Comparison of ENCODE assay signal across 8 cellular contexts in genomic region chr17:74430706-74431567, GRCh38. TPM values are rescaled to one million over a fixed set of nuclear protein-coding genes. Genes with fewer than 3 reads are reported as not detected.
DNase-seq lines count a peak whose midpoint lies in the region; ATAC-seq and TF ChIP-seq lines count a peak whose summit lies in the region.

No MANE protein-coding gene starts in this region.

- peaks cover 4% of the 10 kb centered on the region for H3K36me3 Mint-ChIP-seq in T-helper 17 cell (ENCODE audit: low read depth)
- no peaks in the 10 kb centered on the region for H3K36me3 Mint-ChIP-seq in naive thymus-derived CD4-positive, alpha-beta T cell

- H3K9me3 ChIP-seq in BLaER1 (0 out of 2 replicates have a peak, but pooled peaks cover 3% of the 10 kb centered on the region), T-helper 17 cell (ENCODE audit: control insufficient read depth, low read length, poor library complexity, severe bottlenecking) (no peaks in the 10 kb centered on the region), Karpas-422 (ENCODE audit: low read length) (no peaks in the 10 kb centered on the region)
- no peaks in the 10 kb centered on the region for H3K9me3 ChIP-seq in naive thymus-derived CD4-positive, alpha-beta T cell (ENCODE audit: control insufficient read depth in 2 of 3, low read length in 3 of 3)

- H3K9me2 ChIP-seq in Karpas-422 (replicated peaks; ENCODE audit: insufficient read depth, low read length) = no peaks in the 10 kb centered on the region

- H3K9ac ChIP-seq in BLaER1 = peak overlapping the region; percentile 67
- H3K9ac ChIP-seq in Karpas-422 (ENCODE audit: low read length) = no peak overlapping the region

- no peak for ATAC-seq in T-helper 17 cell
- ATAC-seq in naive thymus-derived CD4-positive, alpha-beta T cell = peak; percentile 41
- ATAC-seq in HG03469 (IDR thresholded peaks at IDR 0.05; ENCODE audit: unreplicated experiment) = no peak

- DNase-seq in LNCaP clone FGC (ENCODE audit: low read depth) (no peak), T-helper 17 cell (no peak), fibroblast of pulmonary artery (ENCODE audit: low read depth) (peak; percentile 88), Karpas-422 (no peak)
- peak in 1 of 9 donors; percentile 37 for DNase-seq in naive thymus-derived CD4-positive, alpha-beta T cell

- peaks cover 3% of the 10 kb centered on the region for H3K4me1 Mint-ChIP-seq in T-helper 17 cell
- peaks cover 0 to 18% (median 5%) of the 10 kb centered on the region in 7 donors for H3K4me1 Mint-ChIP-seq in naive thymus-derived CD4-positive, alpha-beta T cell

- peaks cover 0 to 4% (median 0%) of the 10 kb centered on the region in 11 donors for H3K9me3 Mint-ChIP-seq in naive thymus-derived CD4-positive, alpha-beta T cell

- no peak overlapping the region for H3K27ac Mint-ChIP-seq in T-helper 17 cell
- H3K27ac Mint-ChIP-seq in naive thymus-derived CD4-positive, alpha-beta T cell = peak overlapping the region in 1 of 9 donors; percentile 29

- TF ChIP-seq CTCF in LNCaP clone FGC (IDR thresholded peaks at IDR 0.05; ENCODE audit: control insufficient read depth, extremely low read depth, insufficient read depth) (no peak), fibroblast of pulmonary artery (IDR thresholded peaks at IDR 0.05; ENCODE audit: low read length, missing control alignments) (no peak)

- peak overlapping the region; percentile 59 for H3K27ac ChIP-seq in BLaER1
- no peak overlapping the region for H3K27ac ChIP-seq in naive thymus-derived CD4-positive, alpha-beta T cell (ENCODE audit: low read depth, low read length)
- no peak overlapping the region for H3K27ac ChIP-seq in Karpas-422 (ENCODE audit: low read length)

- peaks cover 43% of the 10 kb centered on the region for H3K27me3 Mint-ChIP-seq in T-helper 17 cell
- peaks cover 27 to 79% (median 48%) of the 10 kb centered on the region in 5 donors for H3K27me3 Mint-ChIP-seq in naive thymus-derived CD4-positive, alpha-beta T cell

- H3K27me3 ChIP-seq in BLaER1 (peaks cover 47% of the 10 kb centered on the region), Karpas-422 (ENCODE audit: low read length) (no peaks in the 10 kb centered on the region)
- peaks cover 5 to 13% of the 10 kb centered on the region in 2 donors for H3K27me3 ChIP-seq in naive thymus-derived CD4-positive, alpha-beta T cell (ENCODE audit: control insufficient read depth in 2 of 2, insufficient read depth in 2 of 2, low read length in 2 of 2)

- H3K4me3 Mint-ChIP-seq in T-helper 17 cell = peak overlapping the region; percentile 69
- H3K4me3 Mint-ChIP-seq in naive thymus-derived CD4-positive, alpha-beta T cell = peak overlapping the region in 8 of 10 donors; percentile 7 to 77 (median 61)

- intact Hi-C loops in naive thymus-derived CD4-positive, alpha-beta T cell (cut with micrococcal nuclease) = loop anchor here in 1 of 2 donors (10.0 kb wide), 1 partner anchor 64 kb away; no protein-coding TSS in a partner anchor

- peak overlapping the region; percentile 100 for H3K4me2 ChIP-seq in BLaER1
- no peak overlapping the region for H3K4me2 ChIP-seq in Karpas-422 (ENCODE audit: low read depth, low read length, poor library complexity, severe bottlenecking)

- H3K36me3 ChIP-seq in BLaER1 (no peaks in the 10 kb centered on the region), Karpas-422 (ENCODE audit: insufficient read depth, low read length) (no peaks in the 10 kb centered on the region)
- no peaks in the 10 kb centered on the region for H3K36me3 ChIP-seq in naive thymus-derived CD4-positive, alpha-beta T cell (ENCODE audit: control insufficient read depth in 2 of 3, insufficient read depth in 3 of 3, low read length in 3 of 3)

- TF ChIP-seq POLR2A in GM18951 (IDR thresholded peaks at IDR 0.05; ENCODE audit: extremely low read depth, insufficient read depth, insufficient read length) = peak; percentile 27

- in situ Hi-C loops in GM18951 (cut with MboI; ENCODE audit: low sequenced_read_pairs, unreplicated experiment) = no loop called here

- CTCF ChIA-PET in naive thymus-derived CD4-positive, alpha-beta T cell (lab: Charles Lee) = no interaction called here

- H3K79me2 ChIP-seq in Karpas-422 (ENCODE audit: low read length) = no peaks in the 10 kb centered on the region

- POLR2A ChIA-PET in naive thymus-derived CD4-positive, alpha-beta T cell (lab: Charles Lee) = no interaction called here

- no peak overlapping the region for H2AFZ ChIP-seq in Karpas-422 (ENCODE audit: low read length)

- H3K4me1 ChIP-seq in BLaER1 = peaks cover 75% of the 10 kb centered on the region
- H3K4me1 ChIP-seq in naive thymus-derived CD4-positive, alpha-beta T cell (ENCODE audit: control insufficient read depth in 2 of 2, insufficient read depth in 2 of 2, low read length in 2 of 2) = peaks cover 0 to 6% of the 10 kb centered on the region in 2 donors
- H3K4me1 ChIP-seq in Karpas-422 (ENCODE audit: low read length) = no peaks in the 10 kb centered on the region

- H4K20me1 ChIP-seq in BLaER1 (peaks cover 6% of the 10 kb centered on the region; the same call in 1 of the 2 replicates), Karpas-422 (ENCODE audit: insufficient read depth, low read depth, low read length) (no peaks in the 10 kb centered on the region)

- H3K4me3 ChIP-seq in BLaER1 = peak overlapping the region; percentile 67
- peak overlapping the region; percentile 65 for H3K4me3 ChIP-seq in LNCaP clone FGC (ENCODE audit: low read depth, low read length)
- peak overlapping the region; percentile 59 for H3K4me3 ChIP-seq in fibroblast of pulmonary artery (replicated peaks; ENCODE audit: low read depth, low read length)
- H3K4me3 ChIP-seq in naive thymus-derived CD4-positive, alpha-beta T cell (ENCODE audit: low read length) = no peak overlapping the region
- no peak overlapping the region for H3K4me3 ChIP-seq in Karpas-422 (ENCODE audit: low read length)

RNA-seq across cellular contexts. Expression of gene GPRC5C, which starts 1.0 kb away (rescaled TPM):
- total RNA-seq in T-helper 17 cell = under 1 TPM in 1 of 2 donors, not detected in 1; 0.18 TPM
- 1 to 10 TPM in 1 of 5 experiments, under 1 TPM in 2, not detected in 2; 0.13 to 1.9 (median 0.29) TPM for total RNA-seq in naive thymus-derived CD4-positive, alpha-beta T cell
- polyA plus RNA-seq in naive thymus-derived CD4-positive, alpha-beta T cell = not detected
- not detected in 2 replicates for total RNA-seq in Karpas-422 (2014; rRNA removed; shearing (Covaris generic); ENCODE audit: low replicate concordance)

RNA-seq across cellular contexts. Expression of gene CD300A, which starts 35.5 kb away (rescaled TPM):
- total RNA-seq in T-helper 17 cell = 1 to 10 TPM; 2.4 to 9.6 TPM
- total RNA-seq in naive thymus-derived CD4-positive, alpha-beta T cell = 10 to 100 TPM in 2 of 5 experiments, 1 to 10 TPM in 3; 5.0 to 52.4 (median 6.8) TPM
- 1 to 10 TPM; 5.8 to 9.5 TPM for polyA plus RNA-seq in naive thymus-derived CD4-positive, alpha-beta T cell
- not detected in 2 replicates for total RNA-seq in Karpas-422 (2014; rRNA removed; shearing (Covaris generic); ENCODE audit: low replicate concordance)

Comparison
In these comparisons a context has a peak if more than half of its experiments do, and no peak if none do; other contexts are left out.
1. H3K4me3 ChIP-seq: peak in BLaER1 (single experiment), LNCaP clone FGC (single experiment) and fibroblast of pulmonary artery (single experiment); none in naive thymus-derived CD4-positive, alpha-beta T cell (single experiment) and Karpas-422 (single experiment).